23 cellular contexts compared by ENCODE assay signal in genomic region chr20:19987046-19987445, GRCh38. TPM values are rescaled to one million over a fixed set of nuclear protein-coding genes. Genes with fewer than 3 reads are reported as not detected.
A peak's percentile ranks its signal among the peaks of the same experiment; 100 is the strongest.
DNase-seq lines count a peak whose midpoint lies in the region; ATAC-seq and TF ChIP-seq lines count a peak whose summit lies in the region.
"Had no signal": no experiment of that assay in that cellular context is flagged by ENCODE, and none has a peak within 500 bp of the region (broad histone marks: within the 10 kb centered on the region; RNA-seq: fewer than 3 reads in every experiment).

No MANE protein-coding gene starts in this region.

- H3K9ac ChIP-seq in mesenchymal stem cell (ENCODE audit: low read length) = peak overlapping the region; percentile 23

- H4K8ac ChIP-seq in mesenchymal stem cell (ENCODE audit: low read length) = no peak overlapping the region

- H3K18ac ChIP-seq in mesenchymal stem cell (ENCODE audit: low read depth in 1 of 2, low read length in 2 of 2) = no peak overlapping the region

- ATAC-seq in GM19328 (IDR thresholded peaks at IDR 0.05; ENCODE audit: unreplicated experiment) (no peak), GM19463 (IDR thresholded peaks at IDR 0.05; ENCODE audit: unreplicated experiment) (no peak)

- no peak overlapping the region for H2BK12ac ChIP-seq in mesenchymal stem cell (ENCODE audit: low read length in 2 of 2)

- H2AK5ac ChIP-seq in mesenchymal stem cell (ENCODE audit: low read length, severe bottlenecking) = no peak overlapping the region

- H2BK15ac ChIP-seq in mesenchymal stem cell (ENCODE audit: low read depth, poor library complexity, severe bottlenecking) = no peak overlapping the region

- H3K27ac Mint-ChIP-seq in HFFc6 = peak overlapping the region; percentile 48
- H3K27ac Mint-ChIP-seq in dendritic cell treated with granulocyte-macrophage colony-stimulating factor and Interleukin-4, amounts not matched to agents 40 ng/mL and 50 ng/mL, for 4 days = peak overlapping the region; percentile 46
- no peak overlapping the region for H3K27ac Mint-ChIP-seq in activated naive CD4-positive, alpha-beta T cell treated with anti-CD3 and anti-CD28 coated beads for 36 hours
- H3K27ac Mint-ChIP-seq: activated B cell treated with CpG ODN at 0.5 μM for 24 hours, immature natural killer cell, progenitor cell of endocrine pancreas had no signal

- peaks cover 54% of the 10 kb centered on the region for H3K36me3 Mint-ChIP-seq in HFFc6 (ENCODE audit: low read depth)
- peaks cover 71% of the 10 kb centered on the region for H3K36me3 Mint-ChIP-seq in dendritic cell treated with granulocyte-macrophage colony-stimulating factor and Interleukin-4, amounts not matched to agents 40 ng/mL and 50 ng/mL, for 4 days (ENCODE audit: low read depth)
- no peaks in the 10 kb centered on the region for H3K36me3 Mint-ChIP-seq in activated naive CD4-positive, alpha-beta T cell treated with anti-CD3 and anti-CD28 coated beads for 36 hours (ENCODE audit: low read depth)
- H3K36me3 Mint-ChIP-seq: immature natural killer cell had no signal

- TF ChIP-seq CTCF in HFFc6 (IDR thresholded peaks at IDR 0.05) = no peak

- no peak overlapping the region for H2BK120ac ChIP-seq in mesenchymal stem cell (ENCODE audit: low read depth, low read length)

- H2BK5ac ChIP-seq in mesenchymal stem cell (ENCODE audit: low read depth, low read length, poor library complexity, severe bottlenecking) = no peak overlapping the region

- H3K79me1 ChIP-seq in mesenchymal stem cell (replicated peaks; ENCODE audit: low read length, poor library complexity, severe bottlenecking) = no peaks in the 10 kb centered on the region

- peaks cover 9% of the 10 kb centered on the region for H3K4me1 ChIP-seq in mesenchymal stem cell (ENCODE audit: control insufficient read depth, insufficient read depth, low read depth, low read length)

- H3K23ac ChIP-seq in mesenchymal stem cell (ENCODE audit: low read length in 2 of 2) = no peak overlapping the region

- peak overlapping the region in 1 of 2 experiments; percentile 4 for H3K4me3 ChIP-seq in mesenchymal stem cell (ENCODE audit: insufficient read depth in 1 of 2, low read depth in 1 of 2, low read length in 2 of 2)
- H3K4me3 ChIP-seq: hepatocyte had no signal

- no peak overlapping the region for H3K14ac ChIP-seq in mesenchymal stem cell (ENCODE audit: low read length in 2 of 2)

- no peaks in the 10 kb centered on the region for H3K9me3 Mint-ChIP-seq in HFFc6
- no peaks in the 10 kb centered on the region for H3K9me3 Mint-ChIP-seq in dendritic cell treated with granulocyte-macrophage colony-stimulating factor and Interleukin-4, amounts not matched to agents 40 ng/mL and 50 ng/mL, for 4 days
- no peaks in the 10 kb centered on the region for H3K9me3 Mint-ChIP-seq in activated naive CD4-positive, alpha-beta T cell treated with anti-CD3 and anti-CD28 coated beads for 36 hours
- H3K9me3 Mint-ChIP-seq: activated B cell treated with CpG ODN at 0.5 μM for 24 hours, immature natural killer cell, neural crest cell had no signal

- H3K27ac ChIP-seq in mesenchymal stem cell (ENCODE audit: low read length, poor library complexity, severe bottlenecking) = no peak overlapping the region
- H3K27ac ChIP-seq in temporal lobe (ENCODE audit: low read depth, low read length) = peak overlapping the region; percentile 4
- H3K27ac ChIP-seq: hepatocyte, HL-60 had no signal

- H3K4me1 Mint-ChIP-seq in HFFc6 (ENCODE audit: low read depth) = peaks cover 77% of the 10 kb centered on the region
- H3K4me1 Mint-ChIP-seq in dendritic cell treated with granulocyte-macrophage colony-stimulating factor and Interleukin-4, amounts not matched to agents 40 ng/mL and 50 ng/mL, for 4 days (ENCODE audit: low read depth) = peaks cover 54% of the 10 kb centered on the region
- no peaks in the 10 kb centered on the region for H3K4me1 Mint-ChIP-seq in activated naive CD4-positive, alpha-beta T cell treated with anti-CD3 and anti-CD28 coated beads for 36 hours (ENCODE audit: low read depth)
- H3K4me1 Mint-ChIP-seq: activated B cell treated with CpG ODN at 0.5 μM for 24 hours, immature natural killer cell had no signal

- H3K9me3 ChIP-seq in mesenchymal stem cell (ENCODE audit: control insufficient read depth, low read length) = no peaks in the 10 kb centered on the region

- DNase-seq in HFFc6 (no peak), mesenchymal stem cell (no peak), OCI-M1 (lab: John Stamatoyannopoulos, UW) (no peak)
- no peak for DNase-seq in activated naive CD4-positive, alpha-beta T cell treated with anti-CD3 and anti-CD28 coated beads for 36 hours
- DNase-seq: activated B cell treated with CpG ODN at 0.5 μM for 24 hours; activated CD4-positive, alpha-beta T cell treated with anti-CD3 and anti-CD28 coated beads, Interleukin-2, amount 50 U/mL, for 48 hours; activated effector memory CD4-positive, alpha-beta T cell treated with Interleukin-2 at 50 U/mL for 16 hours; immature natural killer cell; NCI-H1105; NCI-H2081; NCI-H446; RPMI8226; stimulated activated CD4-positive, alpha-beta T cell treated with anti-CD3 and anti-CD28 coated beads, Interleukin-1b, Interleukin-23, amount 100 ng/mL, for 48 hours; T-helper 9 cell had no signal

- H3K4me3 Mint-ChIP-seq in HFFc6 = no peak overlapping the region
- H3K4me3 Mint-ChIP-seq in dendritic cell treated with granulocyte-macrophage colony-stimulating factor and Interleukin-4, amounts not matched to agents 40 ng/mL and 50 ng/mL, for 4 days = no peak overlapping the region
- no peak overlapping the region for H3K4me3 Mint-ChIP-seq in activated naive CD4-positive, alpha-beta T cell treated with anti-CD3 and anti-CD28 coated beads for 36 hours
- H3K4me3 Mint-ChIP-seq: activated B cell treated with CpG ODN at 0.5 μM for 24 hours, brain, immature natural killer cell, neural crest cell had no signal

- peaks cover 12 to 64% of the 10 kb centered on the region in 2 experiments for H3K36me3 ChIP-seq in mesenchymal stem cell (ENCODE audit: control insufficient read depth in 1 of 2, insufficient read depth in 2 of 2, low read depth in 1 of 2, low read length in 2 of 2)

- H3K27me3 ChIP-seq in mesenchymal stem cell (ENCODE audit: control insufficient read depth in 1 of 2, insufficient read depth in 1 of 2, low read length in 2 of 2) = no peaks in the 10 kb centered on the region
- H3K27me3 ChIP-seq: hepatocyte had no signal

- H3K27me3 Mint-ChIP-seq in HFFc6 (ENCODE audit: insufficient read depth) = no peaks in the 10 kb centered on the region; the same call in 1 of the 2 replicates
- no peaks in the 10 kb centered on the region for H3K27me3 Mint-ChIP-seq in dendritic cell treated with granulocyte-macrophage colony-stimulating factor and Interleukin-4, amounts not matched to agents 40 ng/mL and 50 ng/mL, for 4 days
- H3K27me3 Mint-ChIP-seq in activated naive CD4-positive, alpha-beta T cell treated with anti-CD3 and anti-CD28 coated beads for 36 hours (ENCODE audit: low read depth) = no peaks in the 10 kb centered on the region
- H3K27me3 Mint-ChIP-seq: activated B cell treated with CpG ODN at 0.5 μM for 24 hours, brain, progenitor cell of endocrine pancreas had no signal

- no CpG with 5 or more reads among the region's 4 CpGs for WGBS in mesenchymal stem cell

- intact Hi-C loops in dendritic cell treated with granulocyte-macrophage colony-stimulating factor and Interleukin-4, amounts not matched to agents 40 ng/mL and 50 ng/mL, for 4 days (cut with micrococcal nuclease) = no loop called here
- intact Hi-C loops in activated naive CD4-positive, alpha-beta T cell treated with anti-CD3 and anti-CD28 coated beads for 36 hours (cut with micrococcal nuclease) = no loop called here

- CTCF ChIA-PET in activated naive CD4-positive, alpha-beta T cell treated with anti-CD3 and anti-CD28 coated beads for 36 hours (lab: Charles Lee) = interaction anchor here (0.6 kb wide), 2 partner anchors 8 to 28 kb away, joined by 3 read pairs; no protein-coding TSS in a partner anchor

- no peak overlapping the region for H2AFZ ChIP-seq in mesenchymal stem cell (ENCODE audit: low read depth, low read length)
- H2AFZ ChIP-seq: hepatocyte had no signal

- H3K4ac ChIP-seq in mesenchymal stem cell (ENCODE audit: low read depth in 1 of 2, low read length in 2 of 2) = no peak overlapping the region

- H3K4me2 ChIP-seq in mesenchymal stem cell (ENCODE audit: low read length, poor library complexity, severe bottlenecking) = no peak overlapping the region
- H3K4me2 ChIP-seq: hepatocyte had no signal

- no peak overlapping the region for H4K91ac ChIP-seq in mesenchymal stem cell (ENCODE audit: low read length)

RNA-seq across cellular contexts. Expression of gene NAA20, which starts 30.1 kb away (rescaled TPM):
- 100 to 1,000 TPM in 1 of 6 experiments, 10 to 100 TPM in 5; 87.3 to 108 (median 93.2) TPM for total RNA-seq in HFFc6 (2021; fragmentation: NEBNext Ultra II Directional; extraction: Animal tissue kit (Norgen Biotek cat#: 25700))
- 64.7 TPM for polyA plus RNA-seq in mesenchymal stem cell (2013, experiment 1 of 2)
- 67.5 TPM for polyA plus RNA-seq in mesenchymal stem cell (2013, experiment 2 of 2)
- 26.6 TPM for total RNA-seq in temporal lobe
- total RNA-seq in activated naive CD4-positive, alpha-beta T cell treated with anti-CD3 and anti-CD28 coated beads for 36 hours = 10 to 100 TPM; 59.5 to 65.5 TPM
